ENCODE assay signal across 19 cellular contexts in genomic region chr18:51405683-51406477, GRCh38.
DNase-seq lines count a peak whose midpoint lies in the region; ATAC-seq, FAIRE-seq and TF ChIP-seq lines count a peak whose summit lies in the region.
"Had no signal": no experiment of that assay in that cellular context is flagged by ENCODE, and none has a peak within 500 bp of the region (broad histone marks: within the 10 kb centered on the region; RNA-seq: fewer than 3 reads in every experiment).

No MANE protein-coding gene starts in this region.

- H2BK12ac ChIP-seq in H9 (ENCODE audit: insufficient read length, low read depth, low read length): no peak overlapping the region

- H3K27ac ChIP-seq in H9 (ENCODE audit: insufficient read length, low read depth, low read length) (no peak overlapping the region), K562 (ENCODE audit: extremely low read depth, low read depth, low read length) (no peak overlapping the region), RWPE1 (no peak overlapping the region)
- H3K27ac ChIP-seq: C4-2B had no signal

- no peaks in the 10 kb centered on the region for H3K27me3 ChIP-seq in H9 (ENCODE audit: insufficient read depth, low read length)
- H3K27me3 ChIP-seq in K562 (ENCODE audit: control insufficient read depth in 2 of 2, insufficient read depth in 2 of 2, low read length in 2 of 2): no peaks in the 10 kb centered on the region

- CTCF ChIA-PET in K562 (lab: Yijun Ruan, JAX; ENCODE audit: low intra/inter-chr PET ratio): no interaction called here
- CTCF ChIA-PET in RWPE1 (lab: Yijun Ruan, JAX): no interaction called here

- H3K9me3 Mint-ChIP-seq in H9 (peaks cover 2 to 3% of the 10 kb centered on the region in 2 experiments; a peak in 2 of 5 replicates), nephron progenitor cell (no peaks in the 10 kb centered on the region)
- H3K9me3 Mint-ChIP-seq: CD4-positive, alpha-beta T cell had no signal

- no peak overlapping the region for H3K4ac ChIP-seq in H9 (ENCODE audit: low read depth, low read length)

- H3K27me3 Mint-ChIP-seq in H9 (ENCODE audit: low read depth) (no peaks in the 10 kb centered on the region), nephron progenitor cell (ENCODE audit: low read depth, poor library complexity) (peaks cover 5% of the 10 kb centered on the region)

- no peaks in the 10 kb centered on the region for H3K79me1 ChIP-seq in H9 (ENCODE audit: insufficient read depth, low read depth, low read length, poor library complexity, severe bottlenecking)

- TF ChIP-seq EP300 in K562 (IDR thresholded peaks at IDR 0.05; ENCODE audit: low read length): no peak

- no peak for ATAC-seq in K562
- ATAC-seq: GM12878, HCT116 had no signal

- no peak overlapping the region for H2BK20ac ChIP-seq in H9 (ENCODE audit: low read depth, low read length, poor library complexity, severe bottlenecking)

- H3K56ac ChIP-seq in H9 (ENCODE audit: insufficient read length, low read depth, low read length): no peak overlapping the region

- no TSS peak for BruUV-seq in K562 (replicated peaks; lab: Mats Ljungman, UMichigan)

- H3K4me2 ChIP-seq in H9 (ENCODE audit: insufficient read depth, insufficient read length, low read length): no peak overlapping the region
- H3K4me2 ChIP-seq in K562 (ENCODE audit: insufficient read depth, low read length): no peak overlapping the region

- H3T11ph ChIP-seq in H9 (ENCODE audit: low read length): no peak overlapping the region

- H3K14ac ChIP-seq in H9 (ENCODE audit: insufficient read depth, low read length): no peak overlapping the region

- no peak overlapping the region for H2BK5ac ChIP-seq in H9 (ENCODE audit: insufficient read length, low read length)

- H3K4me3 ChIP-seq in K562: no peak overlapping the region
- H3K4me3 ChIP-seq: GM12878 had no signal

- no peak overlapping the region for H4K8ac ChIP-seq in H9 (replicated peaks; ENCODE audit: insufficient read length, low read depth, low read length)

- no CpG with 5 or more reads among the region's 4 CpGs for WGBS in H9 (ENCODE audit: extremely low coverage, insufficient read length, low lambda C conversion rate)
- 0% methylated on average over 3 of the region's 4 CpGs for WGBS in K562 (ENCODE audit: insufficient coverage, low coverage, missing lambda C conversion rate)

- no peak for TF ChIP-seq POLR2A in K562 (conservative IDR thresholded peaks at IDR 0.05)

- H3K4me1 Mint-ChIP-seq in H9: peaks cover 50 to 51% of the 10 kb centered on the region in 2 experiments
- no peaks in the 10 kb centered on the region for H3K4me1 Mint-ChIP-seq in nephron progenitor cell

- H2BK15ac ChIP-seq in H9 (ENCODE audit: low read depth, low read length): no peak overlapping the region

- in situ Hi-C loops in K562 (cut with MboI): no loop called here

- H2BK120ac ChIP-seq in H9 (ENCODE audit: low read depth, low read length, poor library complexity, severe bottlenecking): no peak overlapping the region

- POLR2A ChIA-PET in K562 (lab: Yijun Ruan, JAX): no interaction called here
- POLR2A ChIA-PET in RWPE1 (lab: Yijun Ruan, JAX; ENCODE audit: low non-redundant PET): no interaction called here

- no peak overlapping the region for H3K9ac ChIP-seq in H9 (ENCODE audit: extremely low read depth, insufficient read length, low read length)
- no peak overlapping the region for H3K9ac ChIP-seq in K562 (ENCODE audit: insufficient read depth in 1 of 2, low read depth in 2 of 2, low read length in 2 of 2)

- H3K4me3 Mint-ChIP-seq in H9 (no peak overlapping the region; a peak in 1 of 5 replicates), nephron progenitor cell (no peak overlapping the region)
- H3K4me3 Mint-ChIP-seq: CD4-positive, alpha-beta T cell; HFFc6 had no signal

- peak overlapping the region; percentile 22 to 71 (median 71); a peak in 4 of 7 replicates for H3K27ac Mint-ChIP-seq in H9
- peak overlapping the region; percentile 1 for H3K27ac Mint-ChIP-seq in nephron progenitor cell
- H3K27ac Mint-ChIP-seq: CD4-positive, alpha-beta T cell; HFFc6 had no signal

- H3K36me3 Mint-ChIP-seq in H9 (ENCODE audit: insufficient read depth in 1 of 3, low read depth in 3 of 3) (peaks cover 0 to 2% (median 0%) of the 10 kb centered on the region in 3 experiments; a peak in 3 of 7 replicates), nephron progenitor cell (ENCODE audit: low read depth) (no peaks in the 10 kb centered on the region)

- H3K36me3 ChIP-seq in K562 (ENCODE audit: control insufficient read depth, insufficient read depth, low read length): no peaks in the 10 kb centered on the region

- H3K9me3 ChIP-seq in H9 (ENCODE audit: control insufficient read depth, low read depth, low read length): no peaks in the 10 kb centered on the region
- no peaks in the 10 kb centered on the region for H3K9me3 ChIP-seq in K562 (replicated peaks; ENCODE audit: control insufficient read depth, insufficient read depth, low read depth, low read length)

- H3K4me1 ChIP-seq in H9 (ENCODE audit: insufficient read depth, low read length): peaks cover 7% of the 10 kb centered on the region; the same call in 1 of the 2 replicates
- no peaks in the 10 kb centered on the region for H3K4me1 ChIP-seq in K562 (replicated peaks in 1 of 2; ENCODE audit: control insufficient read depth in 2 of 2, insufficient read depth in 2 of 2, low read length in 2 of 2)

- no peak overlapping the region for H4K91ac ChIP-seq in H9 (ENCODE audit: insufficient read length, low read depth, low read length)

- H2AFZ ChIP-seq in H9 (ENCODE audit: low read length): no peak overlapping the region
- H2AFZ ChIP-seq in K562 (ENCODE audit: low read depth, low read length): no peak overlapping the region

- H3K23ac ChIP-seq in H9 (ENCODE audit: insufficient read length, low read depth, low read length): no peak overlapping the region

- no peaks in the 10 kb centered on the region for H3K23me2 ChIP-seq in H9 (ENCODE audit: insufficient read length, low read depth, low read length, poor library complexity, severe bottlenecking)

- no peak for TF ChIP-seq CTCF in D721Med (IDR thresholded peaks at IDR 0.05; ENCODE audit: insufficient read depth, missing control alignments)
- no peak for TF ChIP-seq CTCF in H9 (conservative IDR thresholded peaks at IDR 0.05)
- no peak for TF ChIP-seq CTCF in K562 (IDR thresholded peaks at IDR 0.05 in 2 of 3, conservative IDR thresholded peaks at IDR 0.05 in 1 of 3; ENCODE audit: insufficient read depth in 2 of 3, low read depth in 1 of 3, low read length in 3 of 3)
- TF ChIP-seq CTCF in nephron progenitor cell (IDR thresholded peaks at IDR 0.05): no peak
- TF ChIP-seq CTCF in RWPE1 (conservative IDR thresholded peaks at IDR 0.05; ENCODE audit: low read depth): no peak

- H3K79me2 ChIP-seq in H9 (ENCODE audit: insufficient read depth, low read length) (no peaks in the 10 kb centered on the region), K562 (ENCODE audit: control insufficient read depth, insufficient read depth, low read length) (no peaks in the 10 kb centered on the region)

- no peak overlapping the region for H4K5ac ChIP-seq in H9 (ENCODE audit: insufficient read length, low read depth, low read length)

- H4K20me1 ChIP-seq in H9 (ENCODE audit: control insufficient read depth, insufficient read depth, insufficient read length) (no peaks in the 10 kb centered on the region), K562 (replicated peaks; ENCODE audit: control insufficient read depth, insufficient read depth, low read length) (no peaks in the 10 kb centered on the region)

- peak; percentile 6 for FAIRE-seq in D721Med (lab: Jason Lieb, UNC)
- FAIRE-seq in K562 (lab: Jason Lieb, UNC): no peak
- FAIRE-seq: A204.1, GM12878, GM19239, H54 had no signal

- no peak for TF ChIP-seq RAD21 in K562 (CRISPR knock-in tag; conservative IDR thresholded peaks at IDR 0.05 in 1 of 2, IDR thresholded peaks at IDR 0.05 in 1 of 2)

- no peak overlapping the region for H3K18ac ChIP-seq in H9 (ENCODE audit: insufficient read length, low read depth, low read length)

- intact Hi-C loops in K562 (cut with micrococcal nuclease): no loop called here

- no peak overlapping the region for H2AK5ac ChIP-seq in H9 (ENCODE audit: insufficient read length, low read length)

- DNase-seq in D721Med (ENCODE audit: insufficient read length, low spot score) (no peak), H9 (no peak), K562 (ENCODE audit: extremely low read depth in 1 of 4, low spot score in 3 of 4) (no peak), nephron progenitor cell (no peak), NCI-H1105 treated with DMSO at 0.1 percent for 48 hours (lab: John Stamatoyannopoulos, UW) (no peak), RWPE1 (ENCODE audit: low spot score) (no peak), AG08395 (ENCODE audit: low spot score) (no peak)
- DNase-seq: ACHN; AML-193; CD4-positive, alpha-beta T cell; DND-41; EL; HFFc6 had no signal

- no peaks in the 10 kb centered on the region for H3K9me1 ChIP-seq in K562 (ENCODE audit: control insufficient read depth, insufficient read depth, low read length)

TF ChIP-seq in K562, 482 proteins besides CTCF, POLR2A, EP300 and RAD21:
- no peak for TF ChIP-seq SREBF2 (CRISPR knock-in tag; IDR thresholded peaks at IDR 0.05)
- no peak for TF ChIP-seq MTA3 (IDR thresholded peaks at IDR 0.05; ENCODE audit: borderline replicate concordance)
- TF ChIP-seq CCAR2 (IDR thresholded peaks at IDR 0.05; ENCODE audit: low read depth, low read length): no peak
- no peak for TF ChIP-seq THRAP3 (IDR thresholded peaks at IDR 0.05; ENCODE audit: borderline replicate concordance)
- no peak for TF ChIP-seq PCBP1 (IDR thresholded peaks at IDR 0.05; ENCODE audit: low read depth, low read length, poor library complexity, severe bottlenecking)
- no peak for TF ChIP-seq MYBL2 (IDR thresholded peaks at IDR 0.05; ENCODE audit: low read depth)
- TF ChIP-seq MYBL2 (CRISPR knock-in tag; IDR thresholded peaks at IDR 0.05; ENCODE audit: borderline replicate concordance): no peak
- no peak for TF ChIP-seq JUND (IDR thresholded peaks at IDR 0.05; ENCODE audit: borderline replicate concordance, low read depth, low read length)
- no peak for TF ChIP-seq JUND (tag; IDR thresholded peaks at IDR 0.05; ENCODE audit: borderline replicate concordance, low read depth, low read length)
- TF ChIP-seq ZNF212 (CRISPR knock-in tag; IDR thresholded peaks at IDR 0.05): no peak
- TF ChIP-seq HOXB6 (CRISPR knock-in tag; IDR thresholded peaks at IDR 0.05; ENCODE audit: borderline replicate concordance): no peak
- no peak for TF ChIP-seq ZNF263 (CRISPR knock-in tag; IDR thresholded peaks at IDR 0.05; ENCODE audit: borderline replicate concordance)
- no peak for TF ChIP-seq CEBPG (CRISPR knock-in tag; IDR thresholded peaks at IDR 0.05)
- TF ChIP-seq CEBPG (tag; conservative IDR thresholded peaks at IDR 0.05 in 1 of 2, IDR thresholded peaks at IDR 0.05 in 1 of 2): peak in 1 of 2 experiments; percentile 31; a peak in 1 of 4 replicates
- TF ChIP-seq ZNF830 (CRISPR knock-in tag; IDR thresholded peaks at IDR 0.05): no peak
- peak; percentile 37; the same call in 1 of the 2 replicates for TF ChIP-seq CEBPB (tag; IDR thresholded peaks at IDR 0.05)
- no peak for TF ChIP-seq ZNF41 (CRISPR knock-in tag; conservative IDR thresholded peaks at IDR 0.05)
- TF ChIP-seq CC2D1A (IDR thresholded peaks at IDR 0.05): no peak
- TF ChIP-seq HDAC2 (IDR thresholded peaks at IDR 0.05): no peak
- TF ChIP-seq RFX1 (IDR thresholded peaks at IDR 0.05): no peak
TF ChIP-seq in K562: peak in this region for 2.
